Comparison of ENCODE assay signal across 8 cellular contexts in the genomic region with DNA sequence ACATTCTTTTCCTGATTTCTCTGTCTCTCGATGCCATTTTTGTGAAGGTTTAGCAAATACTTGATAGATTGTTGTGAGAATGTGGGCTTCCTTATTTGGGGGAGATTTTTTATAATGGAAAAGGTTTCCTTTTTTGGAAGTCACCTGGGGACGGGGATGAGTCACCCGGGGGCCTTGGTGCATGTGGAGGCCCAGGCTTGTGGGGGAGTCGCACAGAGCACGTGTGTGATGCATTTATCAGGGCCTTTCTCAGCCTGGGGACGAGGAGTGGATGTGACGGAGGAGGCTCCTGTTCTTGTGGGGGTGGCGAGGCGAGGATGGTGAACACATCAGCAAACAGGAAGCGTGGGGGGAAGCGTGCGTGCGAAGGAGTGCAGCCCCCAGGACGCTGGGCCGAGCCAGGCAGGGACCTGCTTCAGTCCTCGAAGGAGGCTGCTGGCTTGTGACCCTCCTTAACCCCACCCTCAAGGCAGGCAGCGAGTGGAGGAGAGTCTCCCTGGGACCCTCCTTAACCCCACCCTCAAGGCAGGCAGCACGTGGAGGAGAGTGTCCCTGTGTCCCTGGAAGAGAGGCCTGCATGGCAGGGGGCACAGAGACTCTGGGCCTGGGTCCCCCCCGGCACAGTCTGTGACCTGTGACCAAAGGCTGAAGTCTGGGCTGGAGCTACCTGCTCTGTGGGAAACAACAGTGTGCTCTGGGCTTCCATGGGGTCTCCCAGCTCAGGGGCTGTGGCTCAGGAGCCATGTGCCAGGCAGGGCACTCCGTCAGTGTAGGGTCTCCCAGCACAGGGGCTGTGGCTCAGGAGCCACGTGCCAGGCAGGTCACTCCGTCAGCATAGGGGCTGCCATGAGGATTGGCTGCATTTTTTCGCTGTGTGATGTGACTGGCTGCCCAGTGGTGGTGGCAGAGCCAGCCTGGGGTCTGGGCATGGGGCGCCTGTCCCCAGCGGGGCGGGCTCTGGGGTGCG. TPM values are rescaled to one million over a fixed set of nuclear protein-coding genes. Genes with fewer than 3 reads are reported as not detected.
A peak's percentile ranks its signal among the peaks of the same experiment; 100 is the strongest.
DNase-seq lines count a peak whose midpoint lies in the region; ATAC-seq, FAIRE-seq and TF ChIP-seq lines count a peak whose summit lies in the region.

No MANE protein-coding gene starts in this region.

- peaks cover 0 to 5% of the 10 kb centered on the region in 2 donors for H3K9me3 Mint-ChIP-seq in stimulated activated naive CD8-positive, alpha-beta T cell treated with anti-CD3 and anti-CD28 coated beads, Interleukin-15, amount 100 ng/mL, for 72 hours
- H3K9me3 Mint-ChIP-seq in MCF 10A (ENCODE audit: unreplicated experiment), result no peaks in the 10 kb centered on the region

- H2AFZ ChIP-seq in HepG2 (ENCODE audit: low read length), result no peak overlapping the region

- no peak for ATAC-seq in HepG2
- peak; percentile 82 for ATAC-seq in stimulated activated naive CD8-positive, alpha-beta T cell treated with anti-CD3 and anti-CD28 coated beads, Interleukin-15, amount 100 ng/mL, for 72 hours
- no peak for ATAC-seq in HG03460 (IDR thresholded peaks at IDR 0.05; ENCODE audit: unreplicated experiment)

- H3K4me1 ChIP-seq in HepG2 (ENCODE audit: insufficient read depth, low read length), result peaks cover 61% of the 10 kb centered on the region

- TF ChIP-seq CTCF in HepG2 (CRISPR knock-in tag; IDR thresholded peaks at IDR 0.05), result no peak
- TF ChIP-seq CTCF in MCF 10A (IDR thresholded peaks at IDR 0.05; ENCODE audit: unreplicated experiment), result no peak

- H3K27ac ChIP-seq in HepG2 (ENCODE audit: extremely low read length, insufficient read depth, low read length), result peak overlapping the region; percentile 47

- no peak for TF ChIP-seq EP300 in HepG2 (IDR thresholded peaks at IDR 0.05; ENCODE audit: low read depth in 2 of 2, low read length in 2 of 2)
- TF ChIP-seq EP300 in HepG2 (CRISPR knock-in tag; IDR thresholded peaks at IDR 0.05; ENCODE audit: borderline replicate concordance), result no peak

- BruUV-seq in HepG2 (replicated peaks; lab: Mats Ljungman, UMichigan) (no TSS peak), MCF 10A (replicated peaks; lab: Mats Ljungman, UMichigan) (no TSS peak)

- in situ Hi-C loops in HepG2 (cut with HindIII; ENCODE audit: extremely low pct_ligation_motif_present, low pct_unique_long_range_greater_than_20kb), result no loop called here

- H4K20me1 ChIP-seq in HepG2 (ENCODE audit: insufficient read depth, low read length), result peaks cover 15% of the 10 kb centered on the region; the same call in 1 of the 2 replicates

- H3K4me1 Mint-ChIP-seq in stimulated activated naive CD8-positive, alpha-beta T cell treated with anti-CD3 and anti-CD28 coated beads, Interleukin-15, amount 100 ng/mL, for 72 hours, result peaks cover 83% of the 10 kb centered on the region
- H3K4me1 Mint-ChIP-seq in MCF 10A (ENCODE audit: insufficient read depth, unreplicated experiment), result peaks cover 22% of the 10 kb centered on the region

- peaks cover 37% of the 10 kb centered on the region for H3K36me3 Mint-ChIP-seq in MCF 10A (ENCODE audit: insufficient read depth, unreplicated experiment)

- WGBS in HepG2 (ENCODE audit: low lambda C conversion rate), result 89% methylated on average over 24 of the region's 27 CpGs

- TF ChIP-seq RAD21 in HepG2 (CRISPR knock-in tag; IDR thresholded peaks at IDR 0.05), result no peak

- POLR2A ChIA-PET in HepG2 (lab: Yijun Ruan, JAX) (interaction anchor here (0.8 to 1.3 kb wide), 3 partner anchors 11 to 38 kb away, joined by 3 to 4 read pairs (median 3); no protein-coding TSS in a partner anchor), MCF 10A (lab: Yijun Ruan, JAX) (no interaction called here)

- CTCF ChIA-PET in HepG2 (lab: Yijun Ruan, JAX; ENCODE audit: low intra/inter-chr PET ratio, low total read pairs), result interaction anchor here (1.2 kb wide), 1 partner anchor 17 kb away, joined by 3 read pairs; no protein-coding TSS in a partner anchor
- CTCF ChIA-PET in MCF 10A (lab: Yijun Ruan, JAX), result interaction anchor here (0.7 kb wide), 1 partner anchor 53 kb away, joined by 3 read pairs; no protein-coding TSS in a partner anchor

- H3K27ac Mint-ChIP-seq in stimulated activated naive CD8-positive, alpha-beta T cell treated with anti-CD3 and anti-CD28 coated beads, Interleukin-15, amount 100 ng/mL, for 72 hours, result peak overlapping the region; percentile 91 to 94
- H3K27ac Mint-ChIP-seq in MCF 10A (ENCODE audit: low read depth, unreplicated experiment), result no peak overlapping the region

- H3K79me2 ChIP-seq in HepG2 (ENCODE audit: insufficient read depth, low read length), result peaks cover 34% of the 10 kb centered on the region

- H3K4me2 ChIP-seq in HepG2 (ENCODE audit: low read depth, low read length), result peak overlapping the region; percentile 66

- H3K36me3 ChIP-seq in HepG2 (replicated peaks in 1 of 2; ENCODE audit: control insufficient read depth in 1 of 2, insufficient read depth in 2 of 2, low read length in 2 of 2), result peaks cover 0 to 5% of the 10 kb centered on the region in 2 experiments; a peak in 1 of 5 replicates

- no peak for FAIRE-seq in HepG2 (lab: Jason Lieb, UNC)

- no peaks in the 10 kb centered on the region for H3K9me3 ChIP-seq in HepG2 (ENCODE audit: low read length)

- peak overlapping the region; percentile 61 to 67 for H3K4me3 Mint-ChIP-seq in stimulated activated naive CD8-positive, alpha-beta T cell treated with anti-CD3 and anti-CD28 coated beads, Interleukin-15, amount 100 ng/mL, for 72 hours
- no peak overlapping the region for H3K4me3 Mint-ChIP-seq in MCF 10A (ENCODE audit: unreplicated experiment)

- no peaks in the 10 kb centered on the region for H3K27me3 Mint-ChIP-seq in stimulated activated naive CD8-positive, alpha-beta T cell treated with anti-CD3 and anti-CD28 coated beads, Interleukin-15, amount 100 ng/mL, for 72 hours
- H3K27me3 Mint-ChIP-seq in MCF 10A (ENCODE audit: insufficient read depth, unreplicated experiment), result no peaks in the 10 kb centered on the region

- H3K4me3 ChIP-seq in HepG2 (replicated peaks in 1 of 3; ENCODE audit: insufficient read depth in 1 of 3, low read depth in 2 of 3, low read length in 3 of 3), result no peak overlapping the region

- H3K27me3 ChIP-seq in HepG2 (ENCODE audit: control insufficient read depth in 1 of 2, insufficient read depth in 2 of 2, low read length in 2 of 2), result no peaks in the 10 kb centered on the region

- intact Hi-C loops in HepG2 (cut with micrococcal nuclease; ENCODE audit: unreplicated experiment), result no loop called here
- intact Hi-C loops in MCF 10A (cut with micrococcal nuclease), result no loop called here

- no peak overlapping the region; the same call in 1 of the 2 replicates for H3K9ac ChIP-seq in HepG2 (ENCODE audit: insufficient read depth, low read depth, low read length)

- DNase-seq in activated gamma-delta T cell treated with Interleukin-2 at 50 U/mL for 16 hours (peak; percentile 76), activated gamma-delta T cell (lab: John Stamatoyannopoulos, UW) (no peak), activated T-cell treated with anti-CD3 and anti-CD28 coated beads for 4 hours (peak; percentile 72), HepG2 (ENCODE audit: low spot score) (no peak), MCF 10A (ENCODE audit: unreplicated experiment) (no peak), NCI-H510A treated with DMSO at 0.1 percent for 48 hours (lab: John Stamatoyannopoulos, UW) (no peak)
- peak; percentile 75 to 78 for DNase-seq in stimulated activated naive CD8-positive, alpha-beta T cell treated with anti-CD3 and anti-CD28 coated beads, Interleukin-15, amount 100 ng/mL, for 72 hours

- no peak for TF ChIP-seq POLR2A in HepG2 (IDR thresholded peaks at IDR 0.05; ENCODE audit: insufficient read depth in 1 of 2, low read depth in 2 of 2, low read length in 2 of 2)

TF ChIP-seq in HepG2, 621 proteins besides CTCF, POLR2A, EP300 and RAD21 (continues in another document):
- TF ChIP-seq CBX1 (IDR thresholded peaks at IDR 0.05; ENCODE audit: low read depth), result no peak
- TF ChIP-seq ZEB1 (IDR thresholded peaks at IDR 0.05; ENCODE audit: insufficient replicate concordance, low read depth), result no peak
- TF ChIP-seq NR1H2 (CRISPR knock-in tag; IDR thresholded peaks at IDR 0.05; ENCODE audit: borderline replicate concordance, low read depth), result no peak
- TF ChIP-seq GPN1 (CRISPR knock-in tag; IDR thresholded peaks at IDR 0.05; ENCODE audit: borderline replicate concordance), result no peak
- TF ChIP-seq ZNF468 (CRISPR knock-in tag; IDR thresholded peaks at IDR 0.05), result no peak
- peak; percentile 33 for TF ChIP-seq AGO2 (optimal IDR thresholded peaks at IDR 0.05; ENCODE audit: low read depth, low read length)
- TF ChIP-seq AHR (CRISPR knock-in tag; IDR thresholded peaks at IDR 0.05), result no peak
- TF ChIP-seq FOSL2 (CRISPR knock-in tag; IDR thresholded peaks at IDR 0.05), result peak; percentile 63
- no peak for TF ChIP-seq ZNF546 (CRISPR knock-in tag; conservative IDR thresholded peaks at IDR 0.05)
- TF ChIP-seq MEIS2 (CRISPR knock-in tag; IDR thresholded peaks at IDR 0.05), result no peak

RNA-seq across cellular contexts. Expression of gene AGPAT3, which starts 57.2 kb away (rescaled TPM):
- total RNA-seq in HepG2 (2016; rRNA removed; fragmentation: Illumina TruSeq; extraction: Trizol) (46.8 and 54.4 TPM in 2 replicates), MCF 10A (2022) (58.3 and 70.6 TPM in 2 replicates)
- 14.8 and 16.1 TPM in 2 replicates for total RNA-seq in HepG2 (2016; cell fraction: cytosol; rRNA removed; fragmentation: Illumina TruSeq; extraction: Trizol; ENCODE audit: low read depth)
- total RNA-seq in HepG2 (2016; cell fraction: insoluble cytoplasmic fraction; rRNA removed; fragmentation: Illumina TruSeq; extraction: Trizol), result 41.2 and 56.0 TPM in 2 replicates
- total RNA-seq in HepG2 (2016; cell fraction: membrane; rRNA removed; fragmentation: Illumina TruSeq; extraction: Trizol), result 53.6 and 57.0 TPM in 2 replicates
- 49.6 and 56.0 TPM in 2 replicates for total RNA-seq in HepG2 (2016; cell fraction: nucleus; rRNA removed; fragmentation: Illumina TruSeq; extraction: Trizol)
- polyA plus RNA-seq in HepG2 (2011; rRNA removed), result 32.2 and 40.5 TPM in 2 replicates
- 34.8 and 46.1 TPM in 2 replicates for polyA plus RNA-seq in HepG2 (2011; cell fraction: cytosol; rRNA removed)
- 58.5 and 63.8 TPM in 2 replicates for polyA plus RNA-seq in HepG2 (2011; cell fraction: nucleus; rRNA removed)
- polyA plus RNA-seq in HepG2 (2012), result 30.3 and 31.7 TPM in 2 replicates
- polyA plus RNA-seq in HepG2 (2016; cell fraction: cytosol; fragmentation: Illumina TruSeq; extraction: Trizol; ENCODE audit: low read depth), result 19.7 and 23.3 TPM in 2 replicates
- 37.4 and 44.0 TPM in 2 replicates for polyA plus RNA-seq in HepG2 (2016; cell fraction: insoluble cytoplasmic fraction; fragmentation: Illumina TruSeq; extraction: Trizol; ENCODE audit: low read depth)
- 43.7 and 47.5 TPM in 2 replicates for polyA plus RNA-seq in HepG2 (2016; cell fraction: membrane; fragmentation: Illumina TruSeq; extraction: Trizol; ENCODE audit: low read depth)
- polyA plus RNA-seq in HepG2 (2016; cell fraction: nucleus; fragmentation: Illumina TruSeq; extraction: Trizol; ENCODE audit: insufficient read depth, low read depth), result 78.1 and 78.9 TPM in 2 replicates
- 56.4 and 145 TPM in 2 replicates for polyA minus RNA-seq in HepG2 (2011; rRNA and poly(A)+ RNA removed; ENCODE audit: low replicate concordance)
- polyA minus RNA-seq in HepG2 (2011; cell fraction: cytosol; rRNA and poly(A)+ RNA removed), result 41.5 and 50.9 TPM in 2 replicates
- polyA minus RNA-seq in HepG2 (2011; cell fraction: nucleus; rRNA and poly(A)+ RNA removed), result 28.1 and 33.7 TPM in 2 replicates

Comparison
In these comparisons a context has a peak if more than half of its experiments do, and no peak if none do; other contexts are left out.
1. DNase-seq: peak in activated gamma-delta T cell treated with Interleukin-2 at 50 U/mL for 16 hours (single experiment), activated T-cell treated with anti-CD3 and anti-CD28 coated beads for 4 hours (single experiment) and stimulated activated naive CD8-positive, alpha-beta T cell treated with anti-CD3 and anti-CD28 coated beads, Interleukin-15, amount 100 ng/mL, for 72 hours (2 of 2); none in activated gamma-delta T cell (single experiment), HepG2 (single experiment), MCF 10A (single experiment) and NCI-H510A treated with DMSO at 0.1 percent for 48 hours (single experiment).